ENCODE assay signal across 1 cellular context in genomic region chr16:4538386-4539235, GRCh38.
TF ChIP-seq lines count a peak whose summit lies in the region.

TSS of gene CDIP1 (minus strand) at chr16:4538773. CDS start at chr16:4514130, 24,643 bp downstream.

TF ChIP-seq in H1, 55 proteins besides CTCF, POLR2A, EP300 and RAD21 (continued from another document):
- TF ChIP-seq BRCA1 (IDR thresholded peaks at IDR 0.05; ENCODE audit: low read depth, low read length) (peak; percentile 22; the same call in 1 of the 2 replicates), FOSL1 (IDR thresholded peaks at IDR 0.05; ENCODE audit: insufficient read depth, low read depth, low read length) (no peak), GTF2F1 (IDR thresholded peaks at IDR 0.05; ENCODE audit: borderline replicate concordance, low read depth, low read length) (peak; percentile 83), CBX5 (IDR thresholded peaks at IDR 0.05; ENCODE audit: low read depth, low read length) (no peak), MAX (IDR thresholded peaks at IDR 0.05) (peak; percentile 100), SIN3A (conservative IDR thresholded peaks at IDR 0.05 in 1 of 2, IDR thresholded peaks at IDR 0.05 in 1 of 2; ENCODE audit: low read depth in 1 of 2, low read length in 2 of 2) (peak in 1 of 2 experiments; percentile 80; a peak in 1 of 4 replicates), TAF7 (optimal IDR thresholded peaks at IDR 0.05; ENCODE audit: borderline replicate concordance, low read depth, low read length) (peak; percentile 76), ASH2L (IDR thresholded peaks at IDR 0.05; ENCODE audit: low read length) (peak; percentile 13), YY1 (IDR thresholded peaks at IDR 0.05; ENCODE audit: low read depth, low read length) (no peak), MAFK (IDR thresholded peaks at IDR 0.05; ENCODE audit: low read depth, low read length) (no peak), RBBP5 (IDR thresholded peaks at IDR 0.05; ENCODE audit: borderline replicate concordance, low read depth, low read length) (peak; percentile 60; the same call in 1 of the 2 replicates), SP1 (IDR thresholded peaks at IDR 0.05; ENCODE audit: low read depth, low read length) (no peak; the same call in 1 of the 2 replicates), USF2 (IDR thresholded peaks at IDR 0.05; ENCODE audit: low read length) (peak; percentile 98), CTBP2 (IDR thresholded peaks at IDR 0.05; ENCODE audit: borderline replicate concordance, insufficient read depth, insufficient read length, low read length) (no peak), CEBPB (IDR thresholded peaks at IDR 0.05; ENCODE audit: low read depth, low read length) (0 out of 2 replicates have a peak, but pooled peaks have one; percentile 19), POU5F1 (IDR thresholded peaks at IDR 0.05; ENCODE audit: low read depth, low read length) (no peak), CHD1 (IDR thresholded peaks at IDR 0.05; ENCODE audit: low read depth, low read length) (no peak), RXRA (IDR thresholded peaks at IDR 0.05; ENCODE audit: insufficient read depth, low read depth, low read length) (no peak), KDM5A (IDR thresholded peaks at IDR 0.05; ENCODE audit: low read length) (no peak), BCL11A (IDR thresholded peaks at IDR 0.05; ENCODE audit: low read depth in 2 of 2, low read length in 2 of 2) (no peak), NRF1 (IDR thresholded peaks at IDR 0.05; ENCODE audit: low read depth, low read length) (no peak), SAP30 (IDR thresholded peaks at IDR 0.05; ENCODE audit: insufficient read depth, insufficient replicate concordance, low read length) (no peak), HDAC6 (IDR thresholded peaks at IDR 0.05; ENCODE audit: low read depth, low read length) (no peak), SIX5 (IDR thresholded peaks at IDR 0.05; ENCODE audit: low read depth, low read length) (no peak), KDM1A (IDR thresholded peaks at IDR 0.05; ENCODE audit: borderline replicate concordance, low read length) (peak; percentile 90; the same call in 1 of the 2 replicates), EZH2 (IDR thresholded peaks at IDR 0.05; ENCODE audit: low read depth, low read length, severe bottlenecking) (no peak), CBX8 (IDR thresholded peaks at IDR 0.05; ENCODE audit: borderline replicate concordance, low read depth, low read length) (no peak), NANOG (IDR thresholded peaks at IDR 0.05; ENCODE audit: insufficient read depth, low read depth, low read length, poor library complexity, severe bottlenecking) (no peak), JUN (IDR thresholded peaks at IDR 0.05; ENCODE audit: low read depth, low read length) (peak; percentile 67), RFX5 (IDR thresholded peaks at IDR 0.05; ENCODE audit: borderline replicate concordance, low read depth, low read length) (no peak; the same call in 1 of the 2 replicates), ZNF274 (IDR thresholded peaks at IDR 0.05; ENCODE audit: borderline replicate concordance, extremely low read depth, low read length) (no peak), TAF1 (IDR thresholded peaks at IDR 0.05; ENCODE audit: low read depth, low read length) (peak; percentile 82), SP2 (IDR thresholded peaks at IDR 0.05; ENCODE audit: low read length) (no peak), CREB1 (IDR thresholded peaks at IDR 0.05) (peak; percentile 96), PHF8 (conservative IDR thresholded peaks at IDR 0.05; ENCODE audit: low read depth, low read length) (0 out of 2 replicates have a peak, but pooled peaks have one; percentile 60), E2F6 (IDR thresholded peaks at IDR 0.05) (peak; percentile 100), TCF12 (IDR thresholded peaks at IDR 0.05; ENCODE audit: low read depth, low read length) (0 out of 2 replicates have a peak, but pooled peaks have one; percentile 26), SP4 (IDR thresholded peaks at IDR 0.05; ENCODE audit: low read length) (0 out of 2 replicates have a peak, but pooled peaks have one; percentile 42), KDM4A (IDR thresholded peaks at IDR 0.05; ENCODE audit: low read depth, low read length, severe bottlenecking) (peak; percentile 91), GABPA (IDR thresholded peaks at IDR 0.05; ENCODE audit: borderline replicate concordance, insufficient read depth, low read length) (no peak), RNF2 (IDR thresholded peaks at IDR 0.05; ENCODE audit: borderline replicate concordance, low read depth, low read length, missing control alignments, poor library complexity, severe bottlenecking) (peak; percentile 73), CHD2 (IDR thresholded peaks at IDR 0.05; ENCODE audit: low read length) (peak; percentile 47; the same call in 1 of the 2 replicates), BACH1 (IDR thresholded peaks at IDR 0.05; ENCODE audit: low read length) (no peak), TBP (IDR thresholded peaks at IDR 0.05; ENCODE audit: low read depth, low read length) (peak; percentile 86), JUND (IDR thresholded peaks at IDR 0.05; ENCODE audit: low read length) (peak; percentile 77; the same call in 1 of the 2 replicates), HDAC2 (IDR thresholded peaks at IDR 0.05; ENCODE audit: borderline replicate concordance in 1 of 2, low read depth in 2 of 2, low read length in 2 of 2) (peak in 1 of 2 experiments; percentile 98; a peak in 2 of 4 replicates), SIRT6 (IDR thresholded peaks at IDR 0.05; ENCODE audit: low read length) (no peak)
- TF ChIP-seq, protein P1, sequence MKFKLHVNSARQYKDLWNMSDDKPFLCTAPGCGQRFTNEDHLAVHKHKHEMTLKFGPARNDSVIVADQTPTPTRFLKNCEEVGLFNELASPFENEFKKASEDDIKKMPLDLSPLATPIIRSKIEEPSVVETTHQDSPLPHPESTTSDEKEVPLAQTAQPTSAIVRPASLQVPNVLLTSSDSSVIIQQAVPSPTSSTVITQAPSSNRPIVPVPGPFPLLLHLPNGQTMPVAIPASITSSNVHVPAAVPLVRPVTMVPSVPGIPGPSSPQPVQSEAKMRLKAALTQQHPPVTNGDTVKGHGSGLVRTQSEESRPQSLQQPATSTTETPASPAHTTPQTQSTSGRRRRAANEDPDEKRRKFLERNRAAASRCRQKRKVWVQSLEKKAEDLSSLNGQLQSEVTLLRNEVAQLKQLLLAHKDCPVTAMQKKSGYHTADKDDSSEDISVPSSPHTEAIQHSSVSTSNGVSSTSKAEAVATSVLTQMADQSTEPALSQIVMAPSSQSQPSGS (IDR thresholded peaks at IDR 0.05; ENCODE audit: low read length): peak; percentile 96
- TF ChIP-seq, protein P2, sequence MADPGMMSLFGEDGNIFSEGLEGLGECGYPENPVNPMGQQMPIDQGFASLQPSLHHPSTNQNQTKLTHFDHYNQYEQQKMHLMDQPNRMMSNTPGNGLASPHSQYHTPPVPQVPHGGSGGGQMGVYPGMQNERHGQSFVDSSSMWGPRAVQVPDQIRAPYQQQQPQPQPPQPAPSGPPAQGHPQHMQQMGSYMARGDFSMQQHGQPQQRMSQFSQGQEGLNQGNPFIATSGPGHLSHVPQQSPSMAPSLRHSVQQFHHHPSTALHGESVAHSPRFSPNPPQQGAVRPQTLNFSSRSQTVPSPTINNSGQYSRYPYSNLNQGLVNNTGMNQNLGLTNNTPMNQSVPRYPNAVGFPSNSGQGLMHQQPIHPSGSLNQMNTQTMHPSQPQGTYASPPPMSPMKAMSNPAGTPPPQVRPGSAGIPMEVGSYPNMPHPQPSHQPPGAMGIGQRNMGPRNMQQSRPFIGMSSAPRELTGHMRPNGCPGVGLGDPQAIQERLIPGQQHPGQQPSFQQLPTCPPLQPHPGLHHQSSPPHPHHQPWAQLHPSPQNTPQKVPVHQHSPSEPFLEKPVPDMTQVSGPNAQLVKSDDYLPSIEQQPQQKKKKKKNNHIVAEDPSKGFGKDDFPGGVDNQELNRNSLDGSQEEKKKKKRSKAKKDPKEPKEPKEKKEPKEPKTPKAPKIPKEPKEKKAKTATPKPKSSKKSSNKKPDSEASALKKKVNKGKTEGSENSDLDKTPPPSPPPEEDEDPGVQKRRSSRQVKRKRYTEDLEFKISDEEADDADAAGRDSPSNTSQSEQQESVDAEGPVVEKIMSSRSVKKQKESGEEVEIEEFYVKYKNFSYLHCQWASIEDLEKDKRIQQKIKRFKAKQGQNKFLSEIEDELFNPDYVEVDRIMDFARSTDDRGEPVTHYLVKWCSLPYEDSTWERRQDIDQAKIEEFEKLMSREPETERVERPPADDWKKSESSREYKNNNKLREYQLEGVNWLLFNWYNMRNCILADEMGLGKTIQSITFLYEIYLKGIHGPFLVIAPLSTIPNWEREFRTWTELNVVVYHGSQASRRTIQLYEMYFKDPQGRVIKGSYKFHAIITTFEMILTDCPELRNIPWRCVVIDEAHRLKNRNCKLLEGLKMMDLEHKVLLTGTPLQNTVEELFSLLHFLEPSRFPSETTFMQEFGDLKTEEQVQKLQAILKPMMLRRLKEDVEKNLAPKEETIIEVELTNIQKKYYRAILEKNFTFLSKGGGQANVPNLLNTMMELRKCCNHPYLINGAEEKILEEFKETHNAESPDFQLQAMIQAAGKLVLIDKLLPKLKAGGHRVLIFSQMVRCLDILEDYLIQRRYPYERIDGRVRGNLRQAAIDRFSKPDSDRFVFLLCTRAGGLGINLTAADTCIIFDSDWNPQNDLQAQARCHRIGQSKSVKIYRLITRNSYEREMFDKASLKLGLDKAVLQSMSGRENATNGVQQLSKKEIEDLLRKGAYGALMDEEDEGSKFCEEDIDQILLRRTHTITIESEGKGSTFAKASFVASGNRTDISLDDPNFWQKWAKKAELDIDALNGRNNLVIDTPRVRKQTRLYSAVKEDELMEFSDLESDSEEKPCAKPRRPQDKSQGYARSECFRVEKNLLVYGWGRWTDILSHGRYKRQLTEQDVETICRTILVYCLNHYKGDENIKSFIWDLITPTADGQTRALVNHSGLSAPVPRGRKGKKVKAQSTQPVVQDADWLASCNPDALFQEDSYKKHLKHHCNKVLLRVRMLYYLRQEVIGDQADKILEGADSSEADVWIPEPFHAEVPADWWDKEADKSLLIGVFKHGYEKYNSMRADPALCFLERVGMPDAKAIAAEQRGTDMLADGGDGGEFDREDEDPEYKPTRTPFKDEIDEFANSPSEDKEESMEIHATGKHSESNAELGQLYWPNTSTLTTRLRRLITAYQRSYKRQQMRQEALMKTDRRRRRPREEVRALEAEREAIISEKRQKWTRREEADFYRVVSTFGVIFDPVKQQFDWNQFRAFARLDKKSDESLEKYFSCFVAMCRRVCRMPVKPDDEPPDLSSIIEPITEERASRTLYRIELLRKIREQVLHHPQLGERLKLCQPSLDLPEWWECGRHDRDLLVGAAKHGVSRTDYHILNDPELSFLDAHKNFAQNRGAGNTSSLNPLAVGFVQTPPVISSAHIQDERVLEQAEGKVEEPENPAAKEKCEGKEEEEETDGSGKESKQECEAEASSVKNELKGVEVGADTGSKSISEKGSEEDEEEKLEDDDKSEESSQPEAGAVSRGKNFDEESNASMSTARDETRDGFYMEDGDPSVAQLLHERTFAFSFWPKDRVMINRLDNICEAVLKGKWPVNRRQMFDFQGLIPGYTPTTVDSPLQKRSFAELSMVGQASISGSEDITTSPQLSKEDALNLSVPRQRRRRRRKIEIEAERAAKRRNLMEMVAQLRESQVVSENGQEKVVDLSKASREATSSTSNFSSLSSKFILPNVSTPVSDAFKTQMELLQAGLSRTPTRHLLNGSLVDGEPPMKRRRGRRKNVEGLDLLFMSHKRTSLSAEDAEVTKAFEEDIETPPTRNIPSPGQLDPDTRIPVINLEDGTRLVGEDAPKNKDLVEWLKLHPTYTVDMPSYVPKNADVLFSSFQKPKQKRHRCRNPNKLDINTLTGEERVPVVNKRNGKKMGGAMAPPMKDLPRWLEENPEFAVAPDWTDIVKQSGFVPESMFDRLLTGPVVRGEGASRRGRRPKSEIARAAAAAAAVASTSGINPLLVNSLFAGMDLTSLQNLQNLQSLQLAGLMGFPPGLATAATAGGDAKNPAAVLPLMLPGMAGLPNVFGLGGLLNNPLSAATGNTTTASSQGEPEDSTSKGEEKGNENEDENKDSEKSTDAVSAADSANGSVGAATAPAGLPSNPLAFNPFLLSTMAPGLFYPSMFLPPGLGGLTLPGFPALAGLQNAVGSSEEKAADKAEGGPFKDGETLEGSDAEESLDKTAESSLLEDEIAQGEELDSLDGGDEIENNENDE (IDR thresholded peaks at IDR 0.05; ENCODE audit: insufficient replicate concordance, low read length): no peak
